1 cellular context compared by ENCODE assay signal in genomic region chr1:94422115-94422820, GRCh38.
TF ChIP-seq lines count a peak whose summit lies in the region.

No MANE protein-coding gene starts in this region.

TF ChIP-seq in SK-N-SH treated with all-trans-retinoic acid at 6 μM for 48 hours, 23 proteins besides CTCF, POLR2A, EP300 and RAD21 (continued from another document):
- no peak for TF ChIP-seq CREB5 (CRISPR knock-in tag; IDR thresholded peaks at IDR 0.05; ENCODE audit: low read depth)
- no peak for TF ChIP-seq CSDC2 (CRISPR knock-in tag; IDR thresholded peaks at IDR 0.05)
- TF ChIP-seq PPARA (CRISPR knock-in tag; IDR thresholded peaks at IDR 0.05; ENCODE audit: borderline replicate concordance): no peak
- no peak for TF ChIP-seq RARB (CRISPR knock-in tag; IDR thresholded peaks at IDR 0.05)
- TF ChIP-seq ESRRG (CRISPR knock-in tag; IDR thresholded peaks at IDR 0.05): no peak
- TF ChIP-seq ZC3H10 (CRISPR knock-in tag; IDR thresholded peaks at IDR 0.05): no peak
- TF ChIP-seq TCF4 (CRISPR knock-in tag; IDR thresholded peaks at IDR 0.05; ENCODE audit: borderline replicate concordance): no peak
- no peak for TF ChIP-seq ZNF8 (CRISPR knock-in tag; IDR thresholded peaks at IDR 0.05)
- no peak for TF ChIP-seq ISL1 (CRISPR knock-in tag; IDR thresholded peaks at IDR 0.05)
- no peak for TF ChIP-seq OSR1 (CRISPR knock-in tag; IDR thresholded peaks at IDR 0.05)
